Comparison of ENCODE assay signal across 4 cellular contexts in the genomic region with DNA sequence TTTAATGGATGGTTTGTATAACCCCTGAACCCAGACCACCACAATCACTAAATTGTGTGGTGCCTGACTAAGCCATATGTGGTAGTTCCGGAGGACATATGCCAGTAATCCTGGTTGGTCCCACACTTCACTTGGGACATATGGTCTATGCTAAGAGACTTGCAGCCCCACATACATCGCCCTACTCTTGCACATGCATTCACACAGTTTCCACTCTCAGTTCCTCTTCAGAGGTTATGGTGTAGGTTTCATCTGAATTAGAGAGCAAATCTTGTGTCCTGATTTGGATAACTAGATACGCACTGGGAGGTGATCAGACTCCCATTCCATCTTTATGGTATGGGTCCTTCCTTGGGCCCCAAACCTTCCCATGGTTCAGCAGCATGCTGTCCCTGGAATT.
ATAC-seq lines count a peak whose summit lies in the region.

No MANE protein-coding gene starts in this region.

- ATAC-seq in GM18868 (IDR thresholded peaks at IDR 0.05; ENCODE audit: unreplicated experiment) (peak; percentile 92), HG02588 (IDR thresholded peaks at IDR 0.05; ENCODE audit: unreplicated experiment) (peak; percentile 82), HG02798 (IDR thresholded peaks at IDR 0.05; ENCODE audit: poor library complexity, unreplicated experiment) (peak; percentile 60), HG03432 (IDR thresholded peaks at IDR 0.05; ENCODE audit: unreplicated experiment) (peak; percentile 50)

Comparison
In these comparisons a context has a peak if more than half of its experiments do, and no peak if none do; other contexts are left out.
1. Peak in every context shown above with its lines: ATAC-seq.